In the genomic region with DNA sequence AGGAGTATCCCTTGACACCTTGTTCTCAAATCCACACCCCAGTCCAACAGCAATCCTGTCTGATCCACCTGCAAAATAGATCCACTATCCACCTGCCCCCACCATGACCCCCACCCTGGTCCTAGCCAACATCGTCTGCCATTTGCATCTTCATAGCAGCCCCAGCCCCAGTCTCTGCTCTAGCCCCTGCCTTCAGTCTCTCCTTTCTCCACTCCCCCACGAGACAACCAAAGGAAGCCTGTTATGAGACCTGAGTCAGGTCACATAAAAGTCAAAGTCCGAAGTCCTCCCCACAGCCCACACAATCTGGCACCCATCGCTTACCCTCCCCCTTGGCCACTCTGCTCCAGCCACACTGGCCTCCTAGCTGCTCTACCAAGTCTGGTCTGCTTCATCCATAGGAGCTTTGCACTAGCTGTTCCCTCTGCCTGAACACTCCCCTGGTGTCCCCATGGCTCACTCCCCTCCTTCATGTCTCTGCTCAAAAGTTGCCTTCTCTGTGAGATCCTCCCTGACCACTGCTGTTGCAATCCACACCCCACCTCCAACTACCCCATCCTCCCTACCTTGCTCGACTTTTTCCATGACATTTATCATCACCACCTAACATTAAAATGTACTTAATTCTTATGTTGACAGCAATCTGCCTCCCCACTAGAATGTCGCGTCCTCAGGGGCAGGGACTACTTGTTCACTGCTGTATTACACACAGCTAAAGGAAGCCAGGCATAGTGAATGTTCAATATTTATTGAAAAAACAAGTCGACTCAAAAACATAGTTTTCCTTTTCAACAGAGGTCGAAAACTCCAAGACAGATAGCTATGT, we compare ENCODE assay signal across 8 cellular contexts.
DNase-seq lines count a peak whose midpoint lies in the region; ATAC-seq and TF ChIP-seq lines count a peak whose summit lies in the region.

No MANE protein-coding gene starts in this region.

- peaks cover 5% of the 10 kb centered on the region for H3K36me3 Mint-ChIP-seq in activated naive CD8-positive, alpha-beta T cell

- no peak for ATAC-seq in GM19351 (IDR thresholded peaks at IDR 0.05; ENCODE audit: unreplicated experiment)

- H3K4me3 ChIP-seq in AG04449 (ENCODE audit: low read depth, low read length) (peak overlapping the region; percentile 23), iPS-11a (ENCODE audit: low read depth, low read length) (peak overlapping the region; percentile 34), skin epidermis (peak overlapping the region in 4 of 7 experiments; percentile 0 to 88 (median 74))

- POLR2A ChIA-PET in AG04449 (lab: Yijun Ruan, JAX): interaction anchor here (1.2 to 2.3 kb wide), 10 partner anchors 7 to 69 kb away, joined by 4 to 49 read pairs (median 6); a partner anchor contains a TSS

- CTCF ChIA-PET in AG04449 (lab: Yijun Ruan, JAX): interaction anchor here (0.6 to 2.2 kb wide), 16 partner anchors 8 to 289 kb away, joined by 3 to 102 read pairs (median 7); a partner anchor contains a TSS

- peak overlapping the region; percentile 84 for H3K4me3 Mint-ChIP-seq in activated naive CD8-positive, alpha-beta T cell

- peak overlapping the region in 20 of 21 experiments; percentile 88 to 100 (median 100) for H3K27ac ChIP-seq in skin epidermis

- no peaks in the 10 kb centered on the region for H3K9me3 Mint-ChIP-seq in activated naive CD8-positive, alpha-beta T cell (ENCODE audit: low read depth)

- peaks cover 42% of the 10 kb centered on the region for H3K4me1 Mint-ChIP-seq in activated naive CD8-positive, alpha-beta T cell (ENCODE audit: low read depth)

- H3K27ac Mint-ChIP-seq in activated naive CD8-positive, alpha-beta T cell: peak overlapping the region; percentile 93

- DNase-seq in AG04449 (ENCODE audit: low read depth, low spot score) (no peak), HuH-7.5 (ENCODE audit: low spot score) (peak; percentile 72), NCI-H128 (lab: John Stamatoyannopoulos, UW; ENCODE audit: unreplicated experiment) (no peak), cerebellar nuclear complex (lab: John Stamatoyannopoulos, UW) (no peak)

- no peaks in the 10 kb centered on the region for H3K27me3 Mint-ChIP-seq in activated naive CD8-positive, alpha-beta T cell

- TF ChIP-seq CTCF in AG04449 (IDR thresholded peaks at IDR 0.05; ENCODE audit: insufficient read depth, low read length, missing control alignments): no peak

Comparison
In these comparisons a context has a peak if more than half of its experiments do, and no peak if none do; other contexts are left out.
1. H3K4me3 ChIP-seq: peak in every context shown above with its lines; median percentile 74 in skin epidermis; 34 in iPS-11a; 23 in AG04449.